In genomic region chr10:52229271-52229931, GRCh38 we compare ENCODE assay signal across 25 cellular contexts.
DNase-seq lines count a peak whose midpoint lies in the region; ATAC-seq and TF ChIP-seq lines count a peak whose summit lies in the region.
"Had no signal": no experiment of that assay in that cellular context is flagged by ENCODE, and none has a peak within 500 bp of the region (broad histone marks: within the 10 kb centered on the region; RNA-seq: fewer than 3 reads in every experiment).

No MANE protein-coding gene starts in this region.

- TF ChIP-seq POLR2A in IMR-90 (IDR thresholded peaks at IDR 0.05; ENCODE audit: low read depth, low read length): no peak

- H3K4me1 Mint-ChIP-seq in activated T-helper 2 cell treated with anti-CD3 and anti-CD28 coated beads, Interferon-gamma antibody, Interleukin-2, Interleukin-4, amounts not matched to agents 10 μg/mL and 5 μg/mL and 100 μg/mL, durations not matched to agents 14 hours and 24 hours and 36 hours (ENCODE audit: low read depth): peaks cover 3% of the 10 kb centered on the region

- H2AK5ac ChIP-seq in IMR-90 (ENCODE audit: low read depth, low read length): no peak overlapping the region

- no peak for TF ChIP-seq RAD21 in IMR-90 (IDR thresholded peaks at IDR 0.05; ENCODE audit: low read length)

- H3K36me3 ChIP-seq in IMR-90 (ENCODE audit: control insufficient read depth, insufficient read depth, low read length): no peaks in the 10 kb centered on the region
- H3K36me3 ChIP-seq in mammary epithelial cell (ENCODE audit: insufficient read depth, low read length): no peaks in the 10 kb centered on the region
- H3K36me3 ChIP-seq: gastroesophageal sphincter, right lobe of liver, thoracic aorta had no signal

- H3K79me2 ChIP-seq in mammary epithelial cell (ENCODE audit: insufficient read depth, low read length): no peaks in the 10 kb centered on the region
- H3K79me2 ChIP-seq: parathyroid adenoma had no signal

- H3K56ac ChIP-seq in IMR-90 (ENCODE audit: extremely low read depth, insufficient read depth, low read length): no peak overlapping the region

- H3K4me3 ChIP-seq in AG10803 (ENCODE audit: low read length) (no peak overlapping the region), IMR-90 (ENCODE audit: insufficient read depth, low read depth, low read length) (no peak overlapping the region), mammary epithelial cell (replicated peaks in 1 of 3; ENCODE audit: insufficient read depth in 1 of 3, low read depth in 2 of 3, low read length in 3 of 3) (no peak overlapping the region)
- H3K4me3 ChIP-seq: body of pancreas, gastroesophageal sphincter, GM23338, right lobe of liver, thoracic aorta had no signal

- ATAC-seq in IMR-90 (ENCODE audit: low read depth) (no peak), foreskin keratinocyte (peak; percentile 77)
- ATAC-seq: body of pancreas; gastroesophageal sphincter; GM23338; left cardiac atrium; natural killer cell treated with Interleukin-12 subunit alpha and Interleukin-12 subunit beta and Interleukin-15 and Interleukin-18, amount 100 ng/mL, for 72 hours; right lobe of liver; stimulated activated effector memory CD8-positive, alpha-beta T cell treated with anti-CD3 and anti-CD28 coated beads, Interleukin-12 subunit alpha, Interleukin-12 subunit beta, amount 100 ng/mL, for 72 hours had no signal

- no peak overlapping the region for H2AK9ac ChIP-seq in IMR-90 (replicated peaks; ENCODE audit: low read depth, low read length, poor library complexity)

- no peak overlapping the region for H4K8ac ChIP-seq in IMR-90 (ENCODE audit: low read depth in 2 of 2, low read length in 2 of 2)

- intact Hi-C loops in IMR-90 (cut with micrococcal nuclease) (no loop called here), mammary epithelial cell (cut with micrococcal nuclease) (no loop called here)
- intact Hi-C loops in activated T-helper 2 cell treated with anti-CD3 and anti-CD28 coated beads, Interferon-gamma antibody, Interleukin-2, Interleukin-4, amounts not matched to agents 10 μg/mL and 5 μg/mL and 100 μg/mL, durations not matched to agents 14 hours and 24 hours and 36 hours (cut with micrococcal nuclease): no loop called here

- H3K14ac ChIP-seq in IMR-90 (replicated peaks; ENCODE audit: low read depth, low read length): no peak overlapping the region

- H3K9me3 Mint-ChIP-seq in activated T-helper 2 cell treated with anti-CD3 and anti-CD28 coated beads, Interferon-gamma antibody, Interleukin-2, Interleukin-4, amounts not matched to agents 10 μg/mL and 5 μg/mL and 100 μg/mL, durations not matched to agents 14 hours and 24 hours and 36 hours: no peaks in the 10 kb centered on the region
- H3K9me3 Mint-ChIP-seq: activated naive CD8-positive, alpha-beta T cell treated with anti-CD3 and anti-CD28 coated beads for 36 hours; CD4-positive, alpha-beta T cell; GM23338 had no signal

- H3K4me1 ChIP-seq in IMR-90 (ENCODE audit: control insufficient read depth, insufficient read depth, low read length): peaks cover 2% of the 10 kb centered on the region; the same call in 1 of the 2 replicates
- peaks cover 31% of the 10 kb centered on the region for H3K4me1 ChIP-seq in mammary epithelial cell (ENCODE audit: insufficient read depth, low read length)
- H3K4me1 ChIP-seq in foreskin keratinocyte: peaks cover 32% of the 10 kb centered on the region
- H3K4me1 ChIP-seq: right lobe of liver had no signal

- POLR2A ChIA-PET in IMR-90 (lab: Charles Lee; ENCODE audit: unreplicated experiment): no interaction called here

- no peak overlapping the region for H3K4me3 Mint-ChIP-seq in activated T-helper 2 cell treated with anti-CD3 and anti-CD28 coated beads, Interferon-gamma antibody, Interleukin-2, Interleukin-4, amounts not matched to agents 10 μg/mL and 5 μg/mL and 100 μg/mL, durations not matched to agents 14 hours and 24 hours and 36 hours (ENCODE audit: low read depth)
- H3K4me3 Mint-ChIP-seq: activated naive CD8-positive, alpha-beta T cell treated with anti-CD3 and anti-CD28 coated beads for 36 hours; CD4-positive, alpha-beta T cell; GM23338; natural killer cell treated with Interleukin-12 subunit alpha and Interleukin-12 subunit beta and Interleukin-15 and Interleukin-18, amount 100 ng/mL, for 72 hours; stimulated activated effector memory CD8-positive, alpha-beta T cell treated with anti-CD3 and anti-CD28 coated beads, Interleukin-12 subunit alpha, Interleukin-12 subunit beta, amount 100 ng/mL, for 72 hours had no signal

- WGBS in IMR-90 (ENCODE audit: extremely low coverage in 2 of 2, insufficient read length in 1 of 2), 2 experiments: no CpG with 5 or more reads among the region's 2 CpGs
- WGBS in mammary epithelial cell (ENCODE audit: low coverage, missing lambda C conversion rate): 97% methylated on average over 2 of the region's 2 CpGs

- TF ChIP-seq CTCF in AG10803 (conservative IDR thresholded peaks at IDR 0.05; ENCODE audit: low read length) (no peak), IMR-90 (conservative IDR thresholded peaks at IDR 0.05; ENCODE audit: low read depth, low read length) (no peak), mammary epithelial cell (conservative IDR thresholded peaks at IDR 0.05 in 1 of 2, IDR thresholded peaks at IDR 0.05 in 1 of 2; ENCODE audit: extremely low read depth in 1 of 2, insufficient read depth in 1 of 2, low read depth in 1 of 2, low read length in 2 of 2) (no peak), foreskin keratinocyte (conservative IDR thresholded peaks at IDR 0.05) (no peak)

- H2BK20ac ChIP-seq in IMR-90 (ENCODE audit: low read depth, low read length): no peak overlapping the region

- H3K9me3 ChIP-seq in IMR-90 (ENCODE audit: control insufficient read depth, insufficient read depth, low read length): no peaks in the 10 kb centered on the region
- H3K9me3 ChIP-seq in mammary epithelial cell (replicated peaks; ENCODE audit: insufficient read depth, low read length): no peaks in the 10 kb centered on the region
- H3K9me3 ChIP-seq: body of pancreas, gastroesophageal sphincter, right lobe of liver, thoracic aorta had no signal

- CTCF ChIA-PET in IMR-90 (lab: Yijun Ruan, JAX) (no interaction called here), mammary epithelial cell (lab: Charles Lee; ENCODE audit: low non-redundant PET) (no interaction called here)

- dilution Hi-C loops in IMR-90 (cut with HindIII; ENCODE audit: low sequenced_read_pairs, unreplicated experiment) (no loop called here), mammary epithelial cell (cut with HindIII; ENCODE audit: low sequenced_read_pairs) (no loop called here)

- no peaks in the 10 kb centered on the region for H3K79me1 ChIP-seq in IMR-90 (ENCODE audit: low read depth in 1 of 2, low read length in 2 of 2)

- no peak overlapping the region for H2BK15ac ChIP-seq in IMR-90 (ENCODE audit: low read depth, low read length)

- no peak overlapping the region for H3K9ac ChIP-seq in IMR-90 (ENCODE audit: low read depth, low read length)
- no peak overlapping the region for H3K9ac ChIP-seq in mammary epithelial cell (ENCODE audit: insufficient read depth, low read length)
- H3K9ac ChIP-seq: parathyroid adenoma had no signal

- H3K4ac ChIP-seq in IMR-90 (ENCODE audit: low read depth, low read length): no peak overlapping the region

- no peak overlapping the region for H2AFZ ChIP-seq in IMR-90 (replicated peaks; ENCODE audit: low read length, poor library complexity)
- peak overlapping the region; percentile 24 for H2AFZ ChIP-seq in mammary epithelial cell (ENCODE audit: low read depth, low read length)
- H2AFZ ChIP-seq: GM23338, parathyroid adenoma had no signal

- peaks cover 8% of the 10 kb centered on the region; the same call in 1 of the 2 replicates for H3K9me1 ChIP-seq in IMR-90 (ENCODE audit: insufficient read depth, low read length)

- no peak overlapping the region for H2BK120ac ChIP-seq in IMR-90 (ENCODE audit: low read depth, low read length)

- H3K4me2 ChIP-seq in IMR-90 (ENCODE audit: low read depth, low read length) (no peak overlapping the region), mammary epithelial cell (ENCODE audit: insufficient read depth, low read depth, low read length) (peak overlapping the region; percentile 17)
- H3K4me2 ChIP-seq: GM23338 had no signal

- H3K27me3 ChIP-seq in IMR-90 (ENCODE audit: control insufficient read depth, insufficient read depth, low read length): no peaks in the 10 kb centered on the region
- no peaks in the 10 kb centered on the region for H3K27me3 ChIP-seq in mammary epithelial cell (ENCODE audit: insufficient read depth, low read length)
- H3K27me3 ChIP-seq in foreskin keratinocyte: no peaks in the 10 kb centered on the region
- H3K27me3 ChIP-seq: body of pancreas, gastroesophageal sphincter, right lobe of liver had no signal

- H3K27ac ChIP-seq in IMR-90 (ENCODE audit: insufficient read depth, low read length) (no peak overlapping the region), mammary epithelial cell (ENCODE audit: insufficient read depth, low read depth, low read length) (no peak overlapping the region), foreskin keratinocyte (no peak overlapping the region)
- H3K27ac ChIP-seq: body of pancreas, gastroesophageal sphincter, parathyroid adenoma, right lobe of liver, thoracic aorta had no signal

- H3K36me3 Mint-ChIP-seq in activated T-helper 2 cell treated with anti-CD3 and anti-CD28 coated beads, Interferon-gamma antibody, Interleukin-2, Interleukin-4, amounts not matched to agents 10 μg/mL and 5 μg/mL and 100 μg/mL, durations not matched to agents 14 hours and 24 hours and 36 hours (ENCODE audit: low read depth): no peaks in the 10 kb centered on the region
- H3K36me3 Mint-ChIP-seq: activated naive CD8-positive, alpha-beta T cell treated with anti-CD3 and anti-CD28 coated beads for 36 hours; stimulated activated effector memory CD8-positive, alpha-beta T cell treated with anti-CD3 and anti-CD28 coated beads, Interleukin-12 subunit alpha, Interleukin-12 subunit beta, amount 100 ng/mL, for 72 hours had no signal

- H4K91ac ChIP-seq in IMR-90 (ENCODE audit: insufficient read depth, low read depth, low read length): no peak overlapping the region

- H3K18ac ChIP-seq in IMR-90 (ENCODE audit: low read depth, low read length): no peak overlapping the region

- H3K23ac ChIP-seq in IMR-90 (ENCODE audit: low read depth, low read length): no peak overlapping the region

- H3K27me3 Mint-ChIP-seq in activated T-helper 2 cell treated with anti-CD3 and anti-CD28 coated beads, Interferon-gamma antibody, Interleukin-2, Interleukin-4, amounts not matched to agents 10 μg/mL and 5 μg/mL and 100 μg/mL, durations not matched to agents 14 hours and 24 hours and 36 hours (ENCODE audit: low read depth): peaks cover 8% of the 10 kb centered on the region

- H2BK5ac ChIP-seq in IMR-90 (ENCODE audit: low read depth, low read length, poor library complexity, severe bottlenecking): no peak overlapping the region

- no TSS peak for BruUV-seq in IMR-90 (replicated peaks; lab: Mats Ljungman, UMichigan)
- BruUV-seq in mammary epithelial cell (replicated peaks; lab: Mats Ljungman, UMichigan): no TSS peak

- H4K20me1 ChIP-seq in IMR-90 (ENCODE audit: insufficient read depth, low read length) (no peaks in the 10 kb centered on the region), mammary epithelial cell (ENCODE audit: insufficient read depth, low read length) (no peaks in the 10 kb centered on the region)

- in situ Hi-C loops in IMR-90 (cut with MboI; ENCODE audit: low sequenced_read_pairs): no loop called here
- in situ Hi-C loops in mammary epithelial cell (cut with MboI; ENCODE audit: low sequenced_read_pairs in 2 of 2): no loop called here

- no peak overlapping the region for H4K5ac ChIP-seq in IMR-90 (ENCODE audit: low read depth, low read length)

- peak; percentile 3 for DNase-seq in AG10803 (ENCODE audit: low read depth)
- DNase-seq in IMR-90: peak; percentile 63
- DNase-seq in mammary epithelial cell: peak; percentile 80
- DNase-seq in foreskin keratinocyte: peak; percentile 63 to 77
- DNase-seq in stimulated activated CD4-positive, alpha-beta T cell treated with anti-CD3 and anti-CD28 coated beads, Interleukin-1b, Interleukin-23, amount 100 ng/mL, for 48 hours: no peak
- DNase-seq in activated T-helper 2 cell treated with anti-CD3 and anti-CD28 coated beads, Interferon-gamma antibody, Interleukin-2, Interleukin-4, amounts not matched to agents 10 μg/mL and 5 μg/mL and 100 μg/mL, durations not matched to agents 14 hours and 24 hours and 36 hours (ENCODE audit: low spot score): no peak
- DNase-seq in Ammon's horn (ENCODE audit: low spot score): no peak
- no peak for DNase-seq in hypothalamus (lab: John Stamatoyannopoulos, UW)
- DNase-seq: activated naive CD8-positive, alpha-beta T cell treated with anti-CD3 and anti-CD28 coated beads for 36 hours; body of pancreas; CD4-positive, alpha-beta T cell; cortex of kidney; left cardiac atrium; midbrain; NCI-H1092 treated with DMSO at 0.1 percent for 48 hours; NCI-H2029 treated with DMSO at 0.1 percent for 48 hours; NCI-H510A treated with DMSO at 0.1 percent for 48 hours; right lobe of liver; RPMI8226 had no signal

- H3K27ac Mint-ChIP-seq in activated T-helper 2 cell treated with anti-CD3 and anti-CD28 coated beads, Interferon-gamma antibody, Interleukin-2, Interleukin-4, amounts not matched to agents 10 μg/mL and 5 μg/mL and 100 μg/mL, durations not matched to agents 14 hours and 24 hours and 36 hours: no peak overlapping the region
- H3K27ac Mint-ChIP-seq: activated naive CD8-positive, alpha-beta T cell treated with anti-CD3 and anti-CD28 coated beads for 36 hours; CD4-positive, alpha-beta T cell; GM23338; natural killer cell treated with Interleukin-12 subunit alpha and Interleukin-12 subunit beta and Interleukin-15 and Interleukin-18, amount 100 ng/mL, for 72 hours; stimulated activated effector memory CD8-positive, alpha-beta T cell treated with anti-CD3 and anti-CD28 coated beads, Interleukin-12 subunit alpha, Interleukin-12 subunit beta, amount 100 ng/mL, for 72 hours had no signal

Comparison
In these comparisons a context has a peak if more than half of its experiments do, and no peak if none do; other contexts are left out.
1. DNase-seq: peak in AG10803 (single experiment), IMR-90 (single experiment), mammary epithelial cell (single experiment) and foreskin keratinocyte (2 of 2); none in stimulated activated CD4-positive, alpha-beta T cell treated with anti-CD3 and anti-CD28 coated beads, Interleukin-1b, Interleukin-23, amount 100 ng/mL, for 48 hours (single experiment), activated T-helper 2 cell treated with anti-CD3 and anti-CD28 coated beads, Interferon-gamma antibody, Interleukin-2, Interleukin-4, amounts not matched to agents 10 μg/mL and 5 μg/mL and 100 μg/mL, durations not matched to agents 14 hours and 24 hours and 36 hours (single experiment), Ammon's horn (single experiment) and hypothalamus (0 of 51).